Comparison of ENCODE assay signal across 14 cellular contexts in the genomic region with DNA sequence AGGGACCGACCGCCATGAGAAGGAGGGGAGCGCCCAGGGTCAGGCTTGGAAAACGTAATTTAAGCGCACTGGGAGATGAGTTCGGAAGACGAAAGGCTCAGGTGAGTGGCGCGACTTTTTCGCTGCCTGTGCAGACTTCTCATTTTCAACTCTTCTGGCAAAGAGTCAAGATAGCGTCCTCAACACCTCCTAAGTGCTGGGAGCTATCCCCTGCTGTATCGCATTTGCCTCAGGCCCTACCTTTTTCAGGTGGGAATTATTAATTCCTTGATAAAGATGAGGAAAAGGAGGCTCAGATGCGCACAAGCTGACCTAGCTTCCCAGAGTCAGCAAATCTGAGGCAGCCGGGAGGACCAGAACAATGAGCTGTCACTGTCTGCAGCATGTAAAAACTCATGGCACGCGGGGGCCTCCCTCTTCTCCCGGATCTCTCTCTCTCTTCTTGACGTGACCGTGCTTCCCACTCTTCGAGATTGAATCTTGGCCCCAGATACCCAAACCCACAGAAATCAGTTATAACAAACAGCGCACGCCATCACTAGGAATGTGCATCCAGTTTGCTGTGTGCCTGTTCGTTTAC. TPM values are rescaled to one million over a fixed set of nuclear protein-coding genes. Genes with fewer than 3 reads are reported as not detected.
DNase-seq lines count a peak whose midpoint lies in the region; TF ChIP-seq lines count a peak whose summit lies in the region.
"Had no signal": no experiment of that assay in that cellular context is flagged by ENCODE, and none has a peak within 500 bp of the region (broad histone marks: within the 10 kb centered on the region; RNA-seq: fewer than 3 reads in every experiment).

No MANE protein-coding gene starts in this region.

- H3K4ac ChIP-seq in mesendoderm (ENCODE audit: low read depth, low read length): no peak overlapping the region

- no peak overlapping the region for H3K23ac ChIP-seq in mesendoderm (ENCODE audit: low read length)

- TF ChIP-seq CTCF in testis (IDR thresholded peaks at IDR 0.05): no peak

- H3K27me3 ChIP-seq in ectodermal cell (ENCODE audit: control insufficient read depth, insufficient read depth, low read length, poor library complexity, severe bottlenecking) (peaks cover 64% of the 10 kb centered on the region), mesendoderm (ENCODE audit: insufficient read depth, low read length, poor library complexity) (peaks cover 8% of the 10 kb centered on the region), testis (no peaks in the 10 kb centered on the region), SJCRH30 (no peaks in the 10 kb centered on the region)
- H3K27me3 ChIP-seq: ascending aorta had no signal

- H4K5ac ChIP-seq in mesendoderm (ENCODE audit: low read length): no peak overlapping the region

- no peaks in the 10 kb centered on the region for H3K79me2 ChIP-seq in mesendoderm (ENCODE audit: control insufficient read depth, insufficient read depth, low read length)

- peak overlapping the region; percentile 23 for H3K4me2 ChIP-seq in mesendoderm (ENCODE audit: low read length)

- peak overlapping the region; percentile 51 for H3K56ac ChIP-seq in mesendoderm (ENCODE audit: low read length)

- no peak overlapping the region for H3K27ac ChIP-seq in ectodermal cell (ENCODE audit: insufficient read depth, low read depth, low read length, poor library complexity, severe bottlenecking)
- no peak overlapping the region for H3K27ac ChIP-seq in mesendoderm (ENCODE audit: low read depth, low read length)
- H3K27ac ChIP-seq in testis: no peak overlapping the region
- no peak overlapping the region for H3K27ac ChIP-seq in SJCRH30
- H3K27ac ChIP-seq: ascending aorta, RWPE1, tibial nerve had no signal

- DNase-seq in NCI-H510A treated with DMSO at 0.1 percent for 48 hours (lab: John Stamatoyannopoulos, UW): peak; percentile 45
- no peak for DNase-seq in NCI-H510A (lab: John Stamatoyannopoulos, UW)
- DNase-seq in mesendoderm: peak; percentile 35
- no peak for DNase-seq in testis
- no peak for DNase-seq in central memory CD4-positive, alpha-beta T cell
- DNase-seq in NCI-H2107 (lab: John Stamatoyannopoulos, UW): no peak
- no peak for DNase-seq in SJCRH30
- DNase-seq: stimulated activated CD4-positive, alpha-beta T cell treated with anti-CD3 and anti-CD28 coated beads, Interleukin-2, amount 100 ng/mL, for 48 hours had no signal

- H3K9me3 ChIP-seq in ectodermal cell (ENCODE audit: control insufficient read depth, low read length): no peaks in the 10 kb centered on the region
- H3K9me3 ChIP-seq in testis: no peaks in the 10 kb centered on the region
- no peaks in the 10 kb centered on the region for H3K9me3 ChIP-seq in SJCRH30 (replicated peaks)
- H3K9me3 ChIP-seq: ascending aorta, tibial nerve had no signal

- no peaks in the 10 kb centered on the region for H3K36me3 ChIP-seq in ectodermal cell (ENCODE audit: control insufficient read depth, insufficient read depth, low read length)
- H3K36me3 ChIP-seq in mesendoderm (ENCODE audit: control insufficient read depth, insufficient read depth, low read length): no peaks in the 10 kb centered on the region
- H3K36me3 ChIP-seq in testis (ENCODE audit: low read depth, missing control alignments): no peaks in the 10 kb centered on the region
- H3K36me3 ChIP-seq in SJCRH30: no peaks in the 10 kb centered on the region
- H3K36me3 ChIP-seq: ascending aorta, tibial nerve had no signal

- no peaks in the 10 kb centered on the region for H3K79me1 ChIP-seq in mesendoderm (ENCODE audit: low read length)

- H4K8ac ChIP-seq in mesendoderm (ENCODE audit: low read depth, low read length): no peak overlapping the region

- H2AK5ac ChIP-seq in mesendoderm (ENCODE audit: low read length): no peak overlapping the region

- H3K9ac ChIP-seq in mesendoderm (ENCODE audit: low read length): no peak overlapping the region

- WGBS in ectodermal cell, 2 experiments: 21 to 23% methylated on average over 23 of the region's 23 CpGs
- WGBS in mesendoderm (ENCODE audit: extremely low coverage, insufficient coverage, low lambda C conversion rate): no CpG with 5 or more reads among the region's 23 CpGs
- 5 to 10% methylated on average over 20 to 23 of the region's 23 CpGs for WGBS in testis, 2 donors

- peaks cover 4% of the 10 kb centered on the region for H3K4me1 ChIP-seq in ectodermal cell (ENCODE audit: control insufficient read depth, insufficient read depth, low read length)
- peaks cover 2% of the 10 kb centered on the region for H3K4me1 ChIP-seq in mesendoderm (ENCODE audit: control insufficient read depth, low read depth, low read length)
- H3K4me1 ChIP-seq in testis: peaks cover 3% of the 10 kb centered on the region
- H3K4me1 ChIP-seq in SJCRH30: no peaks in the 10 kb centered on the region
- H3K4me1 ChIP-seq: ascending aorta had no signal

- TF ChIP-seq POLR2A in testis (IDR thresholded peaks at IDR 0.05): no peak

- no peak overlapping the region for H2BK5ac ChIP-seq in mesendoderm (ENCODE audit: low read length)

- H3K4me3 ChIP-seq in ectodermal cell (ENCODE audit: insufficient read depth, low read depth, low read length) (peak overlapping the region; percentile 54), mesendoderm (ENCODE audit: low read length) (no peak overlapping the region), testis (peak overlapping the region; percentile 31 to 56), SJCRH30 (no peak overlapping the region)
- H3K4me3 ChIP-seq: ascending aorta had no signal

- H3K18ac ChIP-seq in mesendoderm (ENCODE audit: low read length): no peak overlapping the region

- intact Hi-C loops in testis (cut with DNase I; ENCODE audit: low total_unique reads): no loop called here

- H2BK120ac ChIP-seq in mesendoderm (ENCODE audit: low read depth, low read length): no peak overlapping the region

- no peak overlapping the region for H2BK15ac ChIP-seq in mesendoderm (replicated peaks; ENCODE audit: low read depth)

RNA-seq across cellular contexts. Expression of gene ADAMTS18, which starts 0.5 kb away (rescaled TPM):
- 0.59 TPM for polyA plus RNA-seq in ectodermal cell (2013, experiment 1 of 4)
- polyA plus RNA-seq in ectodermal cell (2013, experiment 2 of 4): 1.6 TPM
- 0.80 TPM for polyA plus RNA-seq in ectodermal cell (2013, experiment 3 of 4)
- polyA plus RNA-seq in ectodermal cell (2013, experiment 4 of 4): 1.3 TPM
- 0.38 TPM for polyA plus RNA-seq in mesendoderm (2013, experiment 1 of 2)
- 0.46 TPM for polyA plus RNA-seq in mesendoderm (2013, experiment 2 of 2)
- total RNA-seq in testis: 1 to 10 TPM; 1.1 to 3.4 TPM
- polyA plus RNA-seq in testis (ENCODE audit: insufficient read depth, low read depth, low replicate concordance): 0.65 TPM
- total RNA-seq in SJCRH30 (2014; rRNA removed; shearing (Covaris generic)): 0.16 and 0.28 TPM in 2 replicates
- total RNA-seq: ascending aorta; T-helper 1 cell treated with Interleukin-12 subunit alpha and Interleukin-12 subunit beta and Interleukin-4 antibody, amounts not matched to agents 30 ng/mL and 1 ng/mL, for 36 hours had no signal
- polyA plus RNA-seq: CD14-positive monocyte had no signal

Comparison
In these comparisons a context has a peak if more than half of its experiments do, and no peak if none do; other contexts are left out.
1. DNase-seq: peak in NCI-H510A treated with DMSO at 0.1 percent for 48 hours (single experiment) and mesendoderm (single experiment); none in NCI-H510A (single experiment), testis (single experiment), central memory CD4-positive, alpha-beta T cell (single experiment), NCI-H2107 (single experiment) and SJCRH30 (0 of 2).
2. H3K4me3 ChIP-seq: peak in ectodermal cell (single experiment) and testis (2 of 2); none in mesendoderm (single experiment) and SJCRH30 (single experiment).